ENCODE assay signal across 24 cellular contexts in genomic region chr6:158160932-158161539, GRCh38. TPM values are rescaled to one million over a fixed set of nuclear protein-coding genes. Genes with fewer than 3 reads are reported as not detected.
DNase-seq lines count a peak whose midpoint lies in the region; ATAC-seq and TF ChIP-seq lines count a peak whose summit lies in the region.
"Had no signal": no experiment of that assay in that cellular context is flagged by ENCODE, and none has a peak within 500 bp of the region (broad histone marks: within the 10 kb centered on the region; RNA-seq: fewer than 3 reads in every experiment).

No MANE protein-coding gene starts in this region.

- peaks cover 14% of the 10 kb centered on the region; the same call in 1 of the 2 replicates for H3K4me1 ChIP-seq in iPS-20b (ENCODE audit: insufficient read depth, low read length)
- H3K4me1 ChIP-seq: BLaER1, upper lobe of right lung had no signal

- H3K9ac ChIP-seq in iPS-20b (ENCODE audit: low read depth, low read length) = 0 out of 2 replicates have a peak overlapping the region, but pooled peaks have one; percentile 18
- H3K9ac ChIP-seq: BLaER1 had no signal

- H3K4me3 ChIP-seq in cardiac fibroblast (replicated peaks in 1 of 2; ENCODE audit: low read depth in 2 of 2, low read length in 2 of 2) (no peak overlapping the region), iPS-20b (ENCODE audit: low read length) (no peak overlapping the region)
- H3K4me3 ChIP-seq: BLaER1, esophagus muscularis mucosa, heart left ventricle, upper lobe of right lung had no signal

- H3K9me3 ChIP-seq in iPS-20b (ENCODE audit: insufficient read depth, low read depth, low read length) = no peaks in the 10 kb centered on the region
- H3K9me3 ChIP-seq: BLaER1, Caco-2, esophagus muscularis mucosa, heart left ventricle, upper lobe of right lung had no signal

- H3K27me3 ChIP-seq in iPS-20b (ENCODE audit: insufficient read depth, low read length) = peaks cover 3% of the 10 kb centered on the region; the same call in 1 of the 2 replicates
- H3K27me3 ChIP-seq: BLaER1, esophagus muscularis mucosa, heart left ventricle, upper lobe of right lung had no signal

- no peak for ATAC-seq in GM21381 (IDR thresholded peaks at IDR 0.05; ENCODE audit: unreplicated experiment)
- ATAC-seq: activated T-cell treated with anti-CD3 and anti-CD28 coated beads, Interleukin-2, amount 50 U/mL, for 4 hours; heart left ventricle had no signal

- H3K36me3 ChIP-seq in iPS-20b (ENCODE audit: insufficient read depth, low read depth, low read length) = no peaks in the 10 kb centered on the region
- H3K36me3 ChIP-seq: upper lobe of right lung had no signal

- DNase-seq in EL (peak; percentile 67), RPMI7951 (ENCODE audit: low read depth) (peak; percentile 37), cardiac fibroblast (ENCODE audit: low read depth in 2 of 2) (peak; percentile 48 to 60), NCI-H1048 (lab: John Stamatoyannopoulos, UW) (no peak), NAMALWA (ENCODE audit: low spot score) (no peak), NOMO-1 (lab: John Stamatoyannopoulos, UW; ENCODE audit: unreplicated experiment in 2 of 2) (no peak)
- DNase-seq: activated naive CD4-positive, alpha-beta T cell treated with Interleukin-2 at 50 U/mL for 16 hours; activated T-cell treated with anti-CD3 and anti-CD28 coated beads, Interleukin-2, amount 50 U/mL, for 4 hours; anterior cingulate cortex; Caco-2; effector memory CD4-positive, alpha-beta T cell; heart left ventricle; NCI-H1694 treated with DMSO at 0.1 percent for 48 hours; NCI-H748 treated with DMSO at 0.1 percent for 48 hours; occipital lobe; retina; stimulated activated CD4-positive, alpha-beta T cell treated with anti-CD3 and anti-CD28 coated beads, Interleukin-12 subunit alpha, Interleukin-12 subunit beta, amount 100 ng/mL, for 4 hours; stimulated activated CD4-positive, alpha-beta T cell treated with anti-CD3 and anti-CD28 coated beads, Interleukin-4, amount 100 ng/mL, for 4 hours; SW 1271; upper lobe of right lung had no signal

- TF ChIP-seq CTCF in cardiac fibroblast (IDR thresholded peaks at IDR 0.05; ENCODE audit: low read depth, low read length) = no peak

- H3K27ac ChIP-seq in iPS-20b (ENCODE audit: low read length) = no peak overlapping the region
- H3K27ac ChIP-seq: BLaER1, heart left ventricle, upper lobe of right lung had no signal

RNA-seq across cellular contexts. Expression of gene SERAC1, which starts 7.0 kb away (rescaled TPM):
- total RNA-seq in RPMI7951 (2014; rRNA removed; shearing (Covaris generic)) = 9.0 and 10.1 TPM in 2 replicates

RNA-seq across cellular contexts. Expression of gene GTF2H5, which starts 7.1 kb away (rescaled TPM):
- total RNA-seq in RPMI7951 (2014; rRNA removed; shearing (Covaris generic)) = 5.6 and 7.2 TPM in 2 replicates

Comparison
In these comparisons a context has a peak if more than half of its experiments do, and no peak if none do; other contexts are left out.
1. DNase-seq: peak in EL (single experiment), RPMI7951 (single experiment) and cardiac fibroblast (2 of 2); none in NCI-H1048 (single experiment), NAMALWA (single experiment) and NOMO-1 (0 of 2).